19 cellular contexts compared by ENCODE assay signal in the genomic region with DNA sequence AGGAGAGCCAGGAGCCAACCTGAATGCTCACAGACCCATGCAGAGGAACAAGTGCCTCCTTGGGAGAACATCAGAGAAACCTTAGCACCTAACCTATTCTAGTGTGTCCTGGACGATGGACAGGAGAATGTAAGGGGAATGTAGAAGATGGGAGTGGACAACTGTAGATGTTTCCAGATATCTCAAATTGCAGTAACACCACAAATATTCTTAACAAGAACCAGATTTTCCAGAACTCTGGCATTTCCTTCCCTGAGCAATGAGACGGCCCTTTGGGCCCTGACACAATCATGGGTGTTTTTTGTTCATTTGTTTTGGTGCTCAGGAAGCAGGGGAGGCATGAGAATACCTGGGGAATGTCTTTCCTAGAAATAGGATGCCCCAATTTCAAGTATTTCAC.
"Had no signal": no experiment of that assay in that cellular context is flagged by ENCODE, and none has a peak within 500 bp of the region (broad histone marks: within the 10 kb centered on the region; RNA-seq: fewer than 3 reads in every experiment).

No MANE protein-coding gene starts in this region.

- ATAC-seq: left lung, psoas muscle, right lobe of liver had no signal

- H3K27ac ChIP-seq: colonic mucosa, left lung, psoas muscle, right lobe of liver, spleen had no signal

- H3K27ac Mint-ChIP-seq: activated B cell treated with CpG ODN at 0.5 μM for 24 hours; activated CD4-positive, alpha-beta T cell treated with anti-CD3 and anti-CD28 coated beads, Interleukin-2, amount 10 ng/mL, durations not matched to agents 7 days and 5 days; activated naive CD8-positive, alpha-beta T cell; activated T-cell treated with anti-CD3 and anti-CD28 coated beads, Interleukin-2, amount 50 U/mL, for 24 hours; memory B cell; nephron; type B pancreatic cell had no signal

- H3K4me3 Mint-ChIP-seq: activated B cell treated with CpG ODN at 0.5 μM for 24 hours; activated CD4-positive, alpha-beta T cell treated with anti-CD3 and anti-CD28 coated beads, Interleukin-2, amount 10 ng/mL, durations not matched to agents 7 days and 5 days; activated naive CD8-positive, alpha-beta T cell; activated T-cell treated with anti-CD3 and anti-CD28 coated beads, Interleukin-2, amount 50 U/mL, for 24 hours; memory B cell; nephron; type B pancreatic cell had no signal

- H3K4me1 Mint-ChIP-seq: activated B cell treated with CpG ODN at 0.5 μM for 24 hours, nephron had no signal

- H3K4me3 ChIP-seq: colonic mucosa, left lung, psoas muscle, right lobe of liver, spleen had no signal

- H3K4me1 ChIP-seq: colonic mucosa, right lobe of liver had no signal

- H3K27me3 ChIP-seq: colonic mucosa, right lobe of liver had no signal

- H3K27me3 Mint-ChIP-seq: activated T-cell treated with anti-CD3 and anti-CD28 coated beads, Interleukin-2, amount 50 U/mL, for 24 hours had no signal

- H3K9me3 Mint-ChIP-seq: activated B cell treated with CpG ODN at 0.5 μM for 24 hours; activated CD4-positive, alpha-beta T cell treated with anti-CD3 and anti-CD28 coated beads, Interleukin-2, amount 10 ng/mL, durations not matched to agents 7 days and 5 days; activated T-cell treated with anti-CD3 and anti-CD28 coated beads, Interleukin-2, amount 50 U/mL, for 24 hours; memory B cell; nephron; type B pancreatic cell had no signal

- DNase-seq: activated B cell treated with CpG ODN at 0.5 μM for 24 hours; activated CD4-positive, alpha-beta T cell treated with anti-CD3 and anti-CD28 coated beads, Interleukin-2, amount 10 ng/mL, durations not matched to agents 7 days and 5 days; activated effector memory CD4-positive, alpha-beta T cell treated with anti-CD3 and anti-CD28 coated beads, Interleukin-2, amount 50 U/mL, for 16 hours; activated T-cell treated with anti-CD3 and anti-CD28 coated beads, Interleukin-2, amount 50 U/mL, for 24 hours; anterior cingulate cortex; colonic mucosa; effector CD4-positive, alpha-beta T cell; islet precursor cell; left lung; psoas muscle; right lobe of liver; spleen; stimulated activated CD4-positive, alpha-beta T cell treated with anti-CD3 and anti-CD28 coated beads, Interleukin-1b, Interleukin-23, amount 100 ng/mL, for 48 hours; stimulated activated naive CD4-positive, alpha-beta T cell; substantia nigra had no signal

- H3K36me3 Mint-ChIP-seq: memory B cell, type B pancreatic cell had no signal

- H3K36me3 ChIP-seq: colonic mucosa, left lung, right lobe of liver, spleen had no signal

- H3K9me3 ChIP-seq: colonic mucosa, left lung, psoas muscle, right lobe of liver, spleen had no signal
